In the genomic region with DNA sequence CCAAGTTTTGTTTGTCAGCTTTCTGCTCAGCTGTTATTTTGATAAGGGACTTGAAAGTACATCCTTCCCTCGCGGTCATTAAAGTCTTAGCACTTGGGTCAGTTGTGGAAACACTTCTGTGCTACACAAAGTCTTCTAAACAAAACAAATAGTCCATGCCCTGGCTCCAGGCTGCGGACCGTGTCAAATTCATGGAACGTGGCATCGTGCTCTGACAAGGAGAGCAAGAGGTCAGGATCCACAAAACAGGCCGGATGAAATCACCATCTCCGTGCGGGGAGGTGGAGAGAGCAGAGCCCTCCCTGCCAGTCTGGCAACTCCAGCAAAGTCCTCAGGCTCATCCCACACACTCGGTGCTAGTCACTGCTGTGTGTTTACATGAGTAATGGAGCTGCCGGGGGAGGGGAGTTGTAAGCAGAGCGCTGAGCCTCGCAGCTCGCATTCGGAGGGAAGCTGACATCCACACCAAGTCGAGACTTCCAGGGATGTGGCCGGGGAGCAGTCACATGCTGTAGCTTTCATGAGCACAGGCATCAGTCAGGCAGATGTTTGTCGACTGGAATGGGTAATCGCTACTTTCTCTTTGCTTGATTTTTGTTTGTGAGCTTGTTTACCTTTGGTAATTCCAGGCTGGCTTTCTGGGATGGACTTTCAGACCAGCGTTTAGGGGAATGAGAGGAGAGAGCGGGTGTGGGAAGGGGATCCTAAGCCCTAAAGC, we compare ENCODE assay signal across 8 cellular contexts.
A peak's percentile ranks its signal among the peaks of the same experiment; 100 is the strongest.
DNase-seq lines count a peak whose midpoint lies in the region; ATAC-seq and TF ChIP-seq lines count a peak whose summit lies in the region.

No MANE protein-coding gene starts in this region.

- peak; percentile 94 for TF ChIP-seq POLR2A in ovary (IDR thresholded peaks at IDR 0.05)

- H3K27me3 ChIP-seq in ovary = no peaks in the 10 kb centered on the region
- H3K27me3 ChIP-seq in tibial artery = no peaks in the 10 kb centered on the region

- H3K4me1 ChIP-seq in ovary (ENCODE audit: insufficient read depth) (peaks cover 23% of the 10 kb centered on the region), tibial artery (peaks cover 0 to 77% (median 60%) of the 10 kb centered on the region in 4 donors)

- WGBS in ovary, 3 donors = 1 to 3% (median 2%) methylated on average over 21 of the region's 21 CpGs

- peak overlapping the region; percentile 70 to 92 for H3K27ac ChIP-seq in ovary
- peak overlapping the region; percentile 88 to 96 for H3K27ac ChIP-seq in tibial artery

- H3K9me3 ChIP-seq in ovary (no peaks in the 10 kb centered on the region), tibial artery (no peaks in the 10 kb centered on the region)

- intact Hi-C loops in Right ventricle myocardium inferior (cut with DNase I) = loop anchor here (2.0 to 5.0 kb wide), 2 partner anchors 34 to 147 kb away; partner anchors contain the start of gene ARID5B
- intact Hi-C loops in ovary (cut with DNase I) = loop anchor here in 1 of 4 donors (10.0 kb wide), 1 partner anchor 144 kb away; the partner anchor contains the start of gene ARID5B
- intact Hi-C loops in tibial artery (cut with DNase I; ENCODE audit: low total_unique reads) = loop anchor here (5.0 kb wide), 1 partner anchor 147 kb away; the partner anchor contains the start of gene ARID5B

- TF ChIP-seq EP300 in ovary (IDR thresholded peaks at IDR 0.05) = peak; percentile 22

- in situ Hi-C loops in SK-MEL-5 (cut with HindIII; ENCODE audit: low pct_unique_long_range_greater_than_20kb, low sequenced_read_pairs) = no loop called here

- peak; percentile 41 for DNase-seq in NK-92 treated with Interleukin-12 subunit alpha and Interleukin-12 subunit beta, amount 100 ng/mL, for 24 hours (lab: John Stamatoyannopoulos, UW)
- no peak for DNase-seq in NK-92 (lab: John Stamatoyannopoulos, UW; ENCODE audit: unreplicated experiment)
- DNase-seq in SK-MEL-5 (ENCODE audit: low read depth, low spot score) = peak; percentile 75
- DNase-seq in activated naive CD8-positive, alpha-beta T cell treated with anti-CD3 and anti-CD28 coated beads, Interleukin-2, amount 50 U/mL, for 16 hours (ENCODE audit: low read depth, low spot score) = peak; percentile 16
- peak; percentile 84 for DNase-seq in Right ventricle myocardium inferior (ENCODE audit: missing footprints)
- DNase-seq in ovary = peak; percentile 88 to 92 (median 89)
- DNase-seq in tibial artery = peak; percentile 94 to 95

- TF ChIP-seq CTCF in ovary (IDR thresholded peaks at IDR 0.05) = no peak
- TF ChIP-seq CTCF in tibial artery (IDR thresholded peaks at IDR 0.05) = no peak

- peak; percentile 93 for ATAC-seq in Right ventricle myocardium inferior
- ATAC-seq in GM19328 (IDR thresholded peaks at IDR 0.05; ENCODE audit: unreplicated experiment) = no peak

- H3K36me3 ChIP-seq in ovary (no peaks in the 10 kb centered on the region), tibial artery (peaks cover 18 to 29% (median 21%) of the 10 kb centered on the region in 3 donors)

- H3K4me3 ChIP-seq in ovary (peak overlapping the region; percentile 76), tibial artery (peak overlapping the region; percentile 62 to 69)
